In genomic region chr3:191338177-191338488, GRCh38 we compare ENCODE assay signal across 22 cellular contexts. TPM values are rescaled to one million over a fixed set of nuclear protein-coding genes. Genes with fewer than 3 reads are reported as not detected.
DNase-seq lines count a peak whose midpoint lies in the region; ATAC-seq and TF ChIP-seq lines count a peak whose summit lies in the region.
"Had no signal": no experiment of that assay in that cellular context is flagged by ENCODE, and none has a peak within 500 bp of the region (broad histone marks: within the 10 kb centered on the region; RNA-seq: fewer than 3 reads in every experiment).

No MANE protein-coding gene starts in this region.

- in situ Hi-C loops in Panc1 (cut with HindIII; ENCODE audit: low pct_unique_long_range_greater_than_20kb, low sequenced_read_pairs): no loop called here

- no peak for TF ChIP-seq CTCF in Panc1 (IDR thresholded peaks at IDR 0.05)
- TF ChIP-seq CTCF in fibroblast of lung (conservative IDR thresholded peaks at IDR 0.05 in 1 of 2, IDR thresholded peaks at IDR 0.05 in 1 of 2; ENCODE audit: low read depth in 1 of 2, low read length in 2 of 2): no peak
- no peak for TF ChIP-seq CTCF in tibial artery (IDR thresholded peaks at IDR 0.05)

- H3K36me3 ChIP-seq in Panc1 (ENCODE audit: control insufficient read depth, insufficient read depth, low read length) (no peaks in the 10 kb centered on the region), fibroblast of lung (ENCODE audit: control insufficient read depth, insufficient read depth, low read length) (no peaks in the 10 kb centered on the region), tibial artery (no peaks in the 10 kb centered on the region)
- H3K36me3 ChIP-seq: BLaER1 treated with 17β-estradiol and CSF1 and Interleukin-3, amounts not matched to agents 10 nM and 100 nM; gastroesophageal sphincter; pancreas; right lobe of liver had no signal

- H3K4me1 ChIP-seq in Panc1 (ENCODE audit: control insufficient read depth, insufficient read depth, low read length): peaks cover 68% of the 10 kb centered on the region
- H3K4me1 ChIP-seq in fibroblast of lung (ENCODE audit: control insufficient read depth, extremely low read depth, insufficient read depth, low read length): peaks cover 8% of the 10 kb centered on the region
- peaks cover 0 to 98% (median 44%) of the 10 kb centered on the region in 4 donors for H3K4me1 ChIP-seq in tibial artery

- intact Hi-C loops in activated CD4-positive, alpha-beta T cell treated with anti-CD3 and anti-CD28 coated beads, Interleukin-2, amount 10 ng/mL, durations not matched to agents 24 days and 14 days (cut with micrococcal nuclease): loop anchor here (5.0 kb wide), 1 partner anchor 39 kb away; no protein-coding TSS in a partner anchor
- intact Hi-C loops in Panc1 (cut with micrococcal nuclease; ENCODE audit: unreplicated experiment): loop anchor here (10.0 kb wide), 1 partner anchor 93 kb away; no protein-coding TSS in a partner anchor
- intact Hi-C loops in tibial artery (cut with DNase I; ENCODE audit: low total_unique reads): no loop called here

- no peaks in the 10 kb centered on the region for H3K27me3 ChIP-seq in Panc1 (ENCODE audit: control insufficient read depth, insufficient read depth, low read length)
- H3K27me3 ChIP-seq in fibroblast of lung (ENCODE audit: control insufficient read depth, insufficient read depth, low read length): no peaks in the 10 kb centered on the region
- no peaks in the 10 kb centered on the region for H3K27me3 ChIP-seq in tibial artery
- H3K27me3 ChIP-seq: gastroesophageal sphincter, pancreas, right lobe of liver had no signal

- peaks cover 92% of the 10 kb centered on the region for H3K79me2 ChIP-seq in fibroblast of lung (ENCODE audit: control insufficient read depth, insufficient read depth, low read length)

- H3K27me3 Mint-ChIP-seq in activated CD4-positive, alpha-beta T cell treated with anti-CD3 and anti-CD28 coated beads, Interleukin-2, amount 10 ng/mL, durations not matched to agents 24 days and 14 days: no peaks in the 10 kb centered on the region
- H3K27me3 Mint-ChIP-seq: activated CD4-positive, alpha-beta T cell treated with anti-CD3 and anti-CD28 coated beads, Interleukin-2, amount 10 ng/mL, durations not matched to agents 7 days and 5 days; central memory CD8-positive, alpha-beta T cell; naive thymus-derived CD8-positive, alpha-beta T cell had no signal

- no peaks in the 10 kb centered on the region for H3K9me3 Mint-ChIP-seq in activated CD4-positive, alpha-beta T cell treated with anti-CD3 and anti-CD28 coated beads, Interleukin-2, amount 10 ng/mL, durations not matched to agents 24 days and 14 days
- H3K9me3 Mint-ChIP-seq: activated CD4-positive, alpha-beta T cell treated with anti-CD3 and anti-CD28 coated beads, Interleukin-2, amount 10 ng/mL, durations not matched to agents 7 days and 5 days; central memory CD8-positive, alpha-beta T cell had no signal

- CTCF ChIA-PET in Panc1 (lab: Charles Lee): no interaction called here

- POLR2A ChIA-PET in Panc1 (lab: Charles Lee): no interaction called here

- no peak overlapping the region for H3K9ac ChIP-seq in fibroblast of lung (ENCODE audit: insufficient read depth, low read length)
- H3K9ac ChIP-seq: BLaER1 treated with 17β-estradiol and CSF1 and Interleukin-3, amounts not matched to agents 10 nM and 100 nM had no signal

- H3K27ac ChIP-seq in Panc1 (ENCODE audit: low read length): peak overlapping the region; percentile 42; the same call in 1 of the 2 replicates
- H3K27ac ChIP-seq in fibroblast of lung (ENCODE audit: insufficient read depth, low read length): peak overlapping the region; percentile 26
- peak overlapping the region; percentile 45 to 70 for H3K27ac ChIP-seq in tibial artery
- H3K27ac ChIP-seq: BLaER1 treated with 17β-estradiol and CSF1 and Interleukin-3, amounts not matched to agents 10 nM and 100 nM; pancreas; right lobe of liver had no signal

- H3K9me3 ChIP-seq in Panc1 (ENCODE audit: control insufficient read depth, insufficient read depth, low read depth, low read length) (no peaks in the 10 kb centered on the region), fibroblast of lung (ENCODE audit: control insufficient read depth, insufficient read depth, low read depth, low read length) (no peaks in the 10 kb centered on the region), tibial artery (no peaks in the 10 kb centered on the region)
- H3K9me3 ChIP-seq: BLaER1 treated with 17β-estradiol and CSF1 and Interleukin-3, amounts not matched to agents 10 nM and 100 nM; gastroesophageal sphincter; pancreas; right lobe of liver had no signal

- H3K4me3 ChIP-seq in Panc1 (ENCODE audit: low read depth in 2 of 2, low read length in 2 of 2): no peak overlapping the region
- H3K4me3 ChIP-seq in fibroblast of lung (replicated peaks in 1 of 4; ENCODE audit: control extremely low read depth in 1 of 4, insufficient read depth in 1 of 4, low read depth in 3 of 4, low read length in 4 of 4): no peak overlapping the region
- H3K4me3 ChIP-seq in tibial artery: no peak overlapping the region
- H3K4me3 ChIP-seq: BLaER1 treated with 17β-estradiol and CSF1 and Interleukin-3, amounts not matched to agents 10 nM and 100 nM; gastroesophageal sphincter; pancreas; right lobe of liver had no signal

- H3K4me3 Mint-ChIP-seq in activated CD4-positive, alpha-beta T cell treated with anti-CD3 and anti-CD28 coated beads, Interleukin-2, amount 10 ng/mL, durations not matched to agents 24 days and 14 days: no peak overlapping the region
- H3K4me3 Mint-ChIP-seq: activated CD4-positive, alpha-beta T cell treated with anti-CD3 and anti-CD28 coated beads, Interleukin-2, amount 10 ng/mL, durations not matched to agents 7 days and 5 days; central memory CD8-positive, alpha-beta T cell; naive thymus-derived CD8-positive, alpha-beta T cell had no signal

- H3K4me1 Mint-ChIP-seq in activated CD4-positive, alpha-beta T cell treated with anti-CD3 and anti-CD28 coated beads, Interleukin-2, amount 10 ng/mL, durations not matched to agents 24 days and 14 days: peaks cover 20% of the 10 kb centered on the region
- H3K4me1 Mint-ChIP-seq: central memory CD8-positive, alpha-beta T cell had no signal

- no peak overlapping the region for H2AFZ ChIP-seq in fibroblast of lung (ENCODE audit: low read length)

- H3K4me2 ChIP-seq in fibroblast of lung (ENCODE audit: extremely low read depth, insufficient read depth, low read length): no peak overlapping the region

- H3K36me3 Mint-ChIP-seq in activated CD4-positive, alpha-beta T cell treated with anti-CD3 and anti-CD28 coated beads, Interleukin-2, amount 10 ng/mL, durations not matched to agents 24 days and 14 days (ENCODE audit: low read depth): no peaks in the 10 kb centered on the region
- H3K36me3 Mint-ChIP-seq: naive thymus-derived CD8-positive, alpha-beta T cell had no signal

- no peaks in the 10 kb centered on the region for H4K20me1 ChIP-seq in fibroblast of lung (ENCODE audit: control insufficient read depth, extremely low read depth, insufficient read depth, low read length)

- no TSS peak for BruUV-seq in Panc1 (replicated peaks; lab: Mats Ljungman, UMichigan)

- peak overlapping the region; percentile 72 for H3K27ac Mint-ChIP-seq in activated CD4-positive, alpha-beta T cell treated with anti-CD3 and anti-CD28 coated beads, Interleukin-2, amount 10 ng/mL, durations not matched to agents 24 days and 14 days
- H3K27ac Mint-ChIP-seq: naive thymus-derived CD8-positive, alpha-beta T cell had no signal

- ATAC-seq in Panc1 (no peak), GM18868 (IDR thresholded peaks at IDR 0.05; ENCODE audit: unreplicated experiment) (no peak)
- ATAC-seq: gastroesophageal sphincter; naive thymus-derived CD8-positive, alpha-beta T cell; Right ventricle myocardium inferior had no signal

- DNase-seq in activated CD4-positive, alpha-beta T cell treated with anti-CD3 and anti-CD28 coated beads, Interleukin-2, amount 10 ng/mL, durations not matched to agents 24 days and 14 days: no peak
- no peak for DNase-seq in activated CD4-positive, alpha-beta T cell treated with anti-CD3 and anti-CD28 coated beads, Interleukin-2, amount 50 U/mL, for 1 hour
- DNase-seq in Panc1 (ENCODE audit: low read depth, low spot score): no peak
- DNase-seq in fibroblast of lung (ENCODE audit: low read depth in 2 of 2): no peak
- DNase-seq in tibial artery: no peak
- no peak for DNase-seq in NCI-H2227 (lab: John Stamatoyannopoulos, UW; ENCODE audit: unreplicated experiment)
- no peak for DNase-seq in NCI-H1105 treated with DMSO at 0.1 percent for 48 hours (lab: John Stamatoyannopoulos, UW)
- DNase-seq: activated CD4-positive, alpha-beta T cell treated with anti-CD3 and anti-CD28 coated beads, Interleukin-2, amount 10 ng/mL, durations not matched to agents 7 days and 5 days; activated CD8-positive, alpha-beta memory T cell treated with anti-CD3 and anti-CD28 coated beads, Interleukin-2, amount 50 U/mL, for 4 hours; activated naive CD4-positive, alpha-beta T cell; naive thymus-derived CD8-positive, alpha-beta T cell; NCI-H1694 treated with DMSO at 0.1 percent for 48 hours; NCI-H748 treated with DMSO at 0.1 percent for 48 hours; pancreas; right lobe of liver had no signal

RNA-seq across cellular contexts. Expression of gene UTS2B, which starts 7.8 kb away (rescaled TPM):
- not detected in 2 replicates for total RNA-seq in activated CD4-positive, alpha-beta T cell treated with anti-CD3 and anti-CD28 coated beads, Interleukin-2, amount 10 ng/mL, durations not matched to agents 24 days and 14 days
- total RNA-seq in Panc1 (2021; ENCODE audit: unreplicated experiment) (0.26 TPM), fibroblast of lung (0.51 and 0.99 TPM in 2 replicates)
- polyA plus RNA-seq in Panc1 (2012; ENCODE audit: insufficient read length): not detected
- 1.3 and 1.7 TPM in 2 replicates for polyA plus RNA-seq in fibroblast of lung
- 0.43 and 0.58 TPM in 2 replicates for polyA plus RNA-seq in fibroblast of lung (2012)
- polyA minus RNA-seq in fibroblast of lung (ENCODE audit: low replicate concordance): 0.16 TPM in 1 of 2 replicates, not detected in the other
- total RNA-seq: A172; naive thymus-derived CD8-positive, alpha-beta T cell; T-helper 1 cell treated with Interleukin-12 subunit alpha and Interleukin-12 subunit beta and Interleukin-4 antibody, amounts not matched to agents 30 ng/mL and 1 ng/mL, for 36 hours had no signal
- polyA plus RNA-seq: naive thymus-derived CD8-positive, alpha-beta T cell had no signal

RNA-seq across cellular contexts. Expression of gene CCDC50, which starts 8.9 kb away (rescaled TPM):
- 34.1 and 34.6 TPM in 2 replicates for total RNA-seq in activated CD4-positive, alpha-beta T cell treated with anti-CD3 and anti-CD28 coated beads, Interleukin-2, amount 10 ng/mL, durations not matched to agents 24 days and 14 days
- 89.3 TPM for total RNA-seq in Panc1 (2021; ENCODE audit: unreplicated experiment)
- 56.1 TPM for polyA plus RNA-seq in Panc1 (2012; ENCODE audit: insufficient read length)
- total RNA-seq in fibroblast of lung: 77.0 and 114 TPM in 2 replicates
- polyA plus RNA-seq in fibroblast of lung: 109 and 118 TPM in 2 replicates
- 83.0 and 96.1 TPM in 2 replicates for polyA plus RNA-seq in fibroblast of lung (2012)
- 14.6 and 18.7 TPM in 2 replicates for polyA minus RNA-seq in fibroblast of lung (ENCODE audit: low replicate concordance)
